In genomic region chr3:52290596-52291507, GRCh38 we compare ENCODE assay signal across 13 cellular contexts. TPM values are rescaled to one million over a fixed set of nuclear protein-coding genes. Genes with fewer than 3 reads are reported as not detected.
DNase-seq lines count a peak whose midpoint lies in the region; ATAC-seq and TF ChIP-seq lines count a peak whose summit lies in the region.
"Had no signal": no experiment of that assay in that cellular context is flagged by ENCODE, and none has a peak within 500 bp of the region (broad histone marks: within the 10 kb centered on the region; RNA-seq: fewer than 3 reads in every experiment).

No MANE protein-coding gene starts in this region.

- H3K36me3 ChIP-seq in adipocyte (ENCODE audit: control insufficient read depth, insufficient read depth, low read length, severe bottlenecking) (peaks cover 24% of the 10 kb centered on the region), lower lobe of right lung (peaks cover 36% of the 10 kb centered on the region)
- H3K36me3 ChIP-seq: WERI-Rb-1 had no signal

- H3K9me3 Mint-ChIP-seq in Calu3 (ENCODE audit: low read depth, unreplicated experiment) = no peaks in the 10 kb centered on the region
- H3K9me3 Mint-ChIP-seq in stimulated activated effector memory CD8-positive, alpha-beta T cell treated with anti-CD3 and anti-CD28 coated beads, Interleukin-12 subunit alpha, Interleukin-12 subunit beta, amount 100 ng/mL, for 72 hours = no peaks in the 10 kb centered on the region
- H3K9me3 Mint-ChIP-seq: activated CD4-positive, alpha-beta memory T cell treated with anti-CD3 and anti-CD28 coated beads, Interleukin-2, amount 10 ng/mL, durations not matched to agents 7 days and 5 days; dendritic cell treated with granulocyte-macrophage colony-stimulating factor and Interleukin-4, amounts not matched to agents 40 ng/mL and 50 ng/mL, for 4 days had no signal

- ATAC-seq in lower lobe of right lung = no peak
- ATAC-seq in stimulated activated effector memory CD8-positive, alpha-beta T cell treated with anti-CD3 and anti-CD28 coated beads, Interleukin-12 subunit alpha, Interleukin-12 subunit beta, amount 100 ng/mL, for 72 hours = no peak

- BruUV-seq in Calu3 (replicated peaks; lab: Mats Ljungman, UMichigan) = no TSS peak

- H3K4me1 ChIP-seq in adipocyte (ENCODE audit: control insufficient read depth, insufficient read depth, low read length) = peaks cover 33% of the 10 kb centered on the region
- H3K4me1 ChIP-seq in lower lobe of right lung = peaks cover 20% of the 10 kb centered on the region

- peak overlapping the region; percentile 14 for H3K27ac Mint-ChIP-seq in Calu3 (ENCODE audit: unreplicated experiment)
- peak overlapping the region; percentile 70 for H3K27ac Mint-ChIP-seq in stimulated activated effector memory CD8-positive, alpha-beta T cell treated with anti-CD3 and anti-CD28 coated beads, Interleukin-12 subunit alpha, Interleukin-12 subunit beta, amount 100 ng/mL, for 72 hours
- H3K27ac Mint-ChIP-seq: dendritic cell treated with granulocyte-macrophage colony-stimulating factor and Interleukin-4, amounts not matched to agents 40 ng/mL and 50 ng/mL, for 4 days had no signal

- H3K27me3 ChIP-seq in adipocyte (replicated peaks; ENCODE audit: control insufficient read depth, insufficient read depth, low read length) (no peaks in the 10 kb centered on the region), lower lobe of right lung (ENCODE audit: low read depth) (no peaks in the 10 kb centered on the region)
- H3K27me3 ChIP-seq: testis had no signal

- CTCF ChIA-PET in Calu3 (lab: Charles Lee) = interaction anchor here (1.3 to 1.9 kb wide), 2 partner anchors 49 to 72 kb away, joined by 4 to 6 read pairs; no protein-coding TSS in a partner anchor

- DNase-seq in Calu3 (no peak), adipocyte (ENCODE audit: low read depth) (no peak), lower lobe of right lung (peak; percentile 34), DMS 273 (lab: John Stamatoyannopoulos, UW; ENCODE audit: unreplicated experiment) (no peak), UCSD-AML1 (lab: John Stamatoyannopoulos, UW; ENCODE audit: unreplicated experiment) (no peak), HuH-7.5 (ENCODE audit: low spot score) (no peak)
- DNase-seq in stimulated activated effector memory CD8-positive, alpha-beta T cell treated with anti-CD3 and anti-CD28 coated beads, Interleukin-12 subunit alpha, Interleukin-12 subunit beta, amount 100 ng/mL, for 72 hours (ENCODE audit: low spot score in 2 of 2) = no peak
- DNase-seq: NCI-H1417 treated with DMSO at 0.1 percent for 48 hours, testis had no signal

- no peak overlapping the region for H3K4me3 Mint-ChIP-seq in Calu3 (ENCODE audit: low read depth, unreplicated experiment)
- no peak overlapping the region for H3K4me3 Mint-ChIP-seq in stimulated activated effector memory CD8-positive, alpha-beta T cell treated with anti-CD3 and anti-CD28 coated beads, Interleukin-12 subunit alpha, Interleukin-12 subunit beta, amount 100 ng/mL, for 72 hours
- H3K4me3 Mint-ChIP-seq: activated CD4-positive, alpha-beta memory T cell treated with anti-CD3 and anti-CD28 coated beads, Interleukin-2, amount 10 ng/mL, durations not matched to agents 7 days and 5 days; dendritic cell treated with granulocyte-macrophage colony-stimulating factor and Interleukin-4, amounts not matched to agents 40 ng/mL and 50 ng/mL, for 4 days had no signal

- H3K27ac ChIP-seq in lower lobe of right lung = no peak overlapping the region
- H3K27ac ChIP-seq: C4-2B, testis, WERI-Rb-1 had no signal

- H3K4me1 Mint-ChIP-seq in Calu3 (ENCODE audit: low read depth, unreplicated experiment) = peaks cover 36% of the 10 kb centered on the region
- peaks cover 39% of the 10 kb centered on the region for H3K4me1 Mint-ChIP-seq in stimulated activated effector memory CD8-positive, alpha-beta T cell treated with anti-CD3 and anti-CD28 coated beads, Interleukin-12 subunit alpha, Interleukin-12 subunit beta, amount 100 ng/mL, for 72 hours

- peak overlapping the region; percentile 11 for H3K4me3 ChIP-seq in adipocyte (ENCODE audit: low read length)
- no peak overlapping the region for H3K4me3 ChIP-seq in lower lobe of right lung
- H3K4me3 ChIP-seq: testis had no signal

- intact Hi-C loops in Calu3 (cut with micrococcal nuclease; ENCODE audit: unreplicated experiment) = loop anchor here (1.0 kb wide), 1 partner anchor 48 kb away; no protein-coding TSS in a partner anchor
- intact Hi-C loops in lower lobe of right lung (cut with DNase I) = no loop called here

- H3K36me3 Mint-ChIP-seq in Calu3 (ENCODE audit: insufficient read depth, unreplicated experiment) = peaks cover 42% of the 10 kb centered on the region
- peaks cover 37% of the 10 kb centered on the region for H3K36me3 Mint-ChIP-seq in stimulated activated effector memory CD8-positive, alpha-beta T cell treated with anti-CD3 and anti-CD28 coated beads, Interleukin-12 subunit alpha, Interleukin-12 subunit beta, amount 100 ng/mL, for 72 hours

- no peaks in the 10 kb centered on the region for H3K9me3 ChIP-seq in adipocyte (ENCODE audit: control insufficient read depth, low read length)
- H3K9me3 ChIP-seq in lower lobe of right lung = no peaks in the 10 kb centered on the region
- H3K9me3 ChIP-seq: testis had no signal

- TF ChIP-seq CTCF in Calu3 (IDR thresholded peaks at IDR 0.05; ENCODE audit: unreplicated experiment) (no peak), lower lobe of right lung (IDR thresholded peaks at IDR 0.05) (no peak)

- no peaks in the 10 kb centered on the region for H3K27me3 Mint-ChIP-seq in Calu3 (ENCODE audit: unreplicated experiment)
- H3K27me3 Mint-ChIP-seq: activated CD4-positive, alpha-beta memory T cell treated with anti-CD3 and anti-CD28 coated beads, Interleukin-2, amount 10 ng/mL, durations not matched to agents 7 days and 5 days; dendritic cell treated with granulocyte-macrophage colony-stimulating factor and Interleukin-4, amounts not matched to agents 40 ng/mL and 50 ng/mL, for 4 days had no signal

- peak overlapping the region; percentile 54 for H3K9ac ChIP-seq in adipocyte (ENCODE audit: low read length)

RNA-seq across cellular contexts. Expression of gene GLYCTK, which starts 3.2 kb away (rescaled TPM):
- total RNA-seq in Calu3 (2022) (9.4 and 10.7 TPM in 2 replicates), lower lobe of right lung (9.5 TPM)

RNA-seq across cellular contexts. Expression of gene WDR82, which starts 12.4 kb away (rescaled TPM):
- 55.4 and 59.7 TPM in 2 replicates for total RNA-seq in Calu3 (2022)
- total RNA-seq in lower lobe of right lung = 60.2 TPM

RNA-seq across cellular contexts. Expression of gene DNAH1, which starts 25.3 kb away (rescaled TPM):
- total RNA-seq in Calu3 (2022) (10.2 and 13.1 TPM in 2 replicates), lower lobe of right lung (16.4 TPM)

RNA-seq across cellular contexts. Expression of gene PPM1M, which starts 45.3 kb away (rescaled TPM):
- total RNA-seq in Calu3 (2022) (6.5 and 7.1 TPM in 2 replicates), lower lobe of right lung (53.4 TPM)

RNA-seq across cellular contexts. Expression of gene TWF2, which starts 51.9 kb away (rescaled TPM):
- 48.1 and 49.1 TPM in 2 replicates for total RNA-seq in Calu3 (2022)
- total RNA-seq in lower lobe of right lung = 62.2 TPM
